Comparison of ENCODE assay signal across 8 cellular contexts in genomic region chr7:80392229-80393169, GRCh38.
DNase-seq lines count a peak whose midpoint lies in the region; ATAC-seq, FAIRE-seq and TF ChIP-seq lines count a peak whose summit lies in the region.

No MANE protein-coding gene starts in this region.

- no peak overlapping the region for H3K4me3 ChIP-seq in BE2C (ENCODE audit: low read depth, low read length)

- H3K36me3 ChIP-seq in BE2C = no peaks in the 10 kb centered on the region

- TF ChIP-seq RAD21 in Ishikawa (IDR thresholded peaks at IDR 0.05; ENCODE audit: low read depth) = peak; percentile 46

- ATAC-seq in HG03469 (IDR thresholded peaks at IDR 0.05; ENCODE audit: unreplicated experiment) (no peak), HG03159 (IDR thresholded peaks at IDR 0.05; ENCODE audit: unreplicated experiment) (no peak), HG03139 (IDR thresholded peaks at IDR 0.05; ENCODE audit: unreplicated experiment) (no peak), GM21529 (IDR thresholded peaks at IDR 0.05; ENCODE audit: unreplicated experiment) (no peak)

- FAIRE-seq in TTC549 (lab: Jason Lieb, UNC) = peak; percentile 94

- TF ChIP-seq EP300 in Ishikawa (IDR thresholded peaks at IDR 0.05; ENCODE audit: borderline replicate concordance) = no peak

- peaks cover 9% of the 10 kb centered on the region for H3K4me1 ChIP-seq in BE2C

- no peaks in the 10 kb centered on the region for H3K9me3 ChIP-seq in BE2C

- DNase-seq in BE2C = no peak
- DNase-seq in kidney glomerular epithelial cell (lab: John Stamatoyannopoulos, UW) = peak; percentile 63

- TF ChIP-seq CTCF in BE2C (IDR thresholded peaks at IDR 0.05; ENCODE audit: low read depth, low read length) = peak; percentile 36

- H3K27me3 ChIP-seq in BE2C = no peaks in the 10 kb centered on the region

TF ChIP-seq in Ishikawa, 13 proteins besides CTCF, POLR2A, EP300 and RAD21:
- no peak for TF ChIP-seq EGR1 (IDR thresholded peaks at IDR 0.05)
- TF ChIP-seq USF1 (IDR thresholded peaks at IDR 0.05) = no peak
- TF ChIP-seq TAF1 (IDR thresholded peaks at IDR 0.05; ENCODE audit: low read depth) = no peak
- no peak for TF ChIP-seq REST (IDR thresholded peaks at IDR 0.05; ENCODE audit: low read depth)
- no peak for TF ChIP-seq CEBPB (IDR thresholded peaks at IDR 0.05)
- TF ChIP-seq NFIC (IDR thresholded peaks at IDR 0.05) = no peak
- no peak for TF ChIP-seq CREB1 (IDR thresholded peaks at IDR 0.05; ENCODE audit: low read depth)
- TF ChIP-seq YY1 (IDR thresholded peaks at IDR 0.05; ENCODE audit: low read depth) = no peak
- TF ChIP-seq TCF12 (IDR thresholded peaks at IDR 0.05; ENCODE audit: low read depth) = no peak
- TF ChIP-seq MAX (IDR thresholded peaks at IDR 0.05) = no peak
- no peak for TF ChIP-seq TEAD4 (IDR thresholded peaks at IDR 0.05)
